Comparison of ENCODE assay signal across 15 cellular contexts in genomic region chr9:126372716-126373115, GRCh38. TPM values are rescaled to one million over a fixed set of nuclear protein-coding genes. Genes with fewer than 3 reads are reported as not detected.
A peak's percentile ranks its signal among the peaks of the same experiment; 100 is the strongest.
DNase-seq lines count a peak whose midpoint lies in the region; ATAC-seq and TF ChIP-seq lines count a peak whose summit lies in the region.
"Had no signal": no experiment of that assay in that cellular context is flagged by ENCODE, and none has a peak within 500 bp of the region (broad histone marks: within the 10 kb centered on the region; RNA-seq: fewer than 3 reads in every experiment).

No MANE protein-coding gene starts in this region.

- TF ChIP-seq CTCF in SK-N-SH (IDR thresholded peaks at IDR 0.05), result no peak
- TF ChIP-seq CTCF in Panc1 (IDR thresholded peaks at IDR 0.05), result no peak

- H3K4me1 Mint-ChIP-seq in stimulated activated naive B cell treated with anti-CD40 and anti-IgM and Interleukin-4, amounts not matched to agents 10 μg/mL and 1 μg/mL and 100 μg/mL, for 72 hours, result peaks cover 16 to 22% of the 10 kb centered on the region in 2 donors

- no peaks in the 10 kb centered on the region for H3K9me2 ChIP-seq in SK-N-SH

- H3K27me3 ChIP-seq in SK-N-SH (ENCODE audit: insufficient read depth), result no peaks in the 10 kb centered on the region
- no peaks in the 10 kb centered on the region for H3K27me3 ChIP-seq in Panc1 (ENCODE audit: control insufficient read depth, insufficient read depth, low read length)
- H3K27me3 ChIP-seq: suprapubic skin had no signal

- H3K79me2 ChIP-seq in SK-N-SH (ENCODE audit: insufficient read depth), result no peaks in the 10 kb centered on the region; the same call in 1 of the 2 replicates

- no peak overlapping the region for H2AFZ ChIP-seq in SK-N-SH (ENCODE audit: low read depth)

- peaks cover 7% of the 10 kb centered on the region for H3F3A ChIP-seq in SK-N-SH (replicated peaks; ENCODE audit: insufficient read depth)

- DNase-seq in SK-N-SH (no peak), Panc1 (ENCODE audit: low read depth, low spot score) (no peak), epithelial cell of prostate (ENCODE audit: low read depth, low spot score) (no peak), globus pallidus (ENCODE audit: low spot score) (no peak), cerebellar cortex (ENCODE audit: low spot score) (no peak)
- no peak for DNase-seq in stimulated activated naive B cell treated with anti-CD40 and anti-IgM and Interleukin-4, amounts not matched to agents 10 μg/mL and 1 μg/mL and 100 μg/mL, for 72 hours
- DNase-seq: activated CD4-positive, alpha-beta T cell treated with anti-CD3 and anti-CD28 coated beads for 36 hours; activated naive CD4-positive, alpha-beta T cell treated with anti-CD3 and anti-CD28 coated beads, Interleukin-2, amount 50 U/mL, for 16 hours; NCI-H1436 treated with DMSO at 0.1 percent for 48 hours; psoas muscle had no signal

- H3K4me3 Mint-ChIP-seq in stimulated activated naive B cell treated with anti-CD40 and anti-IgM and Interleukin-4, amounts not matched to agents 10 μg/mL and 1 μg/mL and 100 μg/mL, for 72 hours, result no peak overlapping the region
- H3K4me3 Mint-ChIP-seq: activated CD4-positive, alpha-beta T cell treated with anti-CD3 and anti-CD28 coated beads for 36 hours had no signal

- POLR2A ChIA-PET in SK-N-SH (lab: Yijun Ruan, JAX) (no interaction called here), Panc1 (lab: Charles Lee) (interaction anchor here (0.6 kb wide), 1 partner anchor 30 kb away, joined by 3 read pairs; no protein-coding TSS in a partner anchor)

- intact Hi-C loops in Panc1 (cut with micrococcal nuclease; ENCODE audit: unreplicated experiment), result no loop called here

- H3K9ac ChIP-seq in SK-N-SH, result no peak overlapping the region
- H3K9ac ChIP-seq: KMS-11 had no signal

- H3K4me1 ChIP-seq in SK-N-SH (ENCODE audit: control insufficient read depth in 1 of 2, insufficient read depth in 2 of 2, low read depth in 1 of 2, low read length in 1 of 2), result peaks cover 16 to 35% of the 10 kb centered on the region in 2 experiments; a peak in 3 of 4 replicates
- H3K4me1 ChIP-seq in Panc1 (ENCODE audit: control insufficient read depth, insufficient read depth, low read length), result peaks cover 37% of the 10 kb centered on the region

- TF ChIP-seq RAD21 in SK-N-SH (IDR thresholded peaks at IDR 0.05; ENCODE audit: low read length), result no peak

- H3K9me3 Mint-ChIP-seq in stimulated activated naive B cell treated with anti-CD40 and anti-IgM and Interleukin-4, amounts not matched to agents 10 μg/mL and 1 μg/mL and 100 μg/mL, for 72 hours, result no peaks in the 10 kb centered on the region

- H3K27me3 Mint-ChIP-seq in stimulated activated naive B cell treated with anti-CD40 and anti-IgM and Interleukin-4, amounts not matched to agents 10 μg/mL and 1 μg/mL and 100 μg/mL, for 72 hours, result peaks cover 7 to 12% of the 10 kb centered on the region in 2 donors
- H3K27me3 Mint-ChIP-seq: activated CD4-positive, alpha-beta T cell treated with anti-CD3 and anti-CD28 coated beads for 36 hours had no signal

- in situ Hi-C loops in Panc1 (cut with HindIII; ENCODE audit: low pct_unique_long_range_greater_than_20kb, low sequenced_read_pairs), result no loop called here

- H3K27ac ChIP-seq in SK-N-SH (ENCODE audit: low read depth in 2 of 2, low read length in 1 of 2) (peak overlapping the region in 1 of 2 experiments; percentile 23; a peak in 1 of 4 replicates), Panc1 (ENCODE audit: low read length) (peak overlapping the region; percentile 34; the same call in 1 of the 2 replicates), epithelial cell of prostate (peak overlapping the region; percentile 62)
- H3K27ac ChIP-seq: KMS-11, psoas muscle, suprapubic skin had no signal

- no peak overlapping the region; a peak in 1 of 4 replicates for H3K4me3 ChIP-seq in SK-N-SH (ENCODE audit: low read depth in 2 of 2, low read length in 1 of 2)
- H3K4me3 ChIP-seq in Panc1 (ENCODE audit: low read depth in 2 of 2, low read length in 2 of 2), result no peak overlapping the region
- H3K4me3 ChIP-seq: psoas muscle, suprapubic skin had no signal

- CTCF ChIA-PET in SK-N-SH (lab: Yijun Ruan, JAX), result interaction anchor here (1.3 to 1.5 kb wide), 2 partner anchors 11 to 26 kb away, joined by 3 to 5 read pairs; no protein-coding TSS in a partner anchor
- CTCF ChIA-PET in Panc1 (lab: Charles Lee), result no interaction called here

- no peak for ATAC-seq in SK-N-SH treated with all-trans-retinoic acid at 6 μM for 48 hours
- ATAC-seq in Panc1, result no peak
- ATAC-seq in stimulated activated naive B cell treated with anti-CD40 and anti-IgM and Interleukin-4, amounts not matched to agents 10 μg/mL and 1 μg/mL and 100 μg/mL, for 72 hours (replicated peaks), result no peak
- ATAC-seq in HG02885 (IDR thresholded peaks at IDR 0.05; ENCODE audit: poor library complexity, unreplicated experiment), result no peak
- ATAC-seq: activated CD4-positive, alpha-beta T cell treated with anti-CD3 and anti-CD28 coated beads for 36 hours; HCT116 had no signal

- H3K36me3 ChIP-seq in SK-N-SH (replicated peaks in 1 of 2; ENCODE audit: control insufficient read depth in 1 of 2, insufficient read depth in 2 of 2, low read length in 1 of 2) (peaks cover 0 to 6% of the 10 kb centered on the region in 2 experiments), Panc1 (ENCODE audit: control insufficient read depth, insufficient read depth, low read length) (no peaks in the 10 kb centered on the region)
- H3K36me3 ChIP-seq: suprapubic skin had no signal

- TF ChIP-seq EP300 in SK-N-SH (IDR thresholded peaks at IDR 0.05; ENCODE audit: borderline replicate concordance in 1 of 2, low read depth in 1 of 2, low read length in 1 of 2), result no peak

- no peaks in the 10 kb centered on the region for H4K20me1 ChIP-seq in SK-N-SH (ENCODE audit: insufficient read depth)

- no peaks in the 10 kb centered on the region for H3K9me3 ChIP-seq in SK-N-SH
- no peaks in the 10 kb centered on the region for H3K9me3 ChIP-seq in Panc1 (ENCODE audit: control insufficient read depth, insufficient read depth, low read depth, low read length)
- H3K9me3 ChIP-seq: psoas muscle, suprapubic skin had no signal

- WGBS in SK-N-SH (ENCODE audit: low lambda C conversion rate), result 90% methylated on average over 6 of the region's 6 CpGs

- BruUV-seq in Panc1 (replicated peaks; lab: Mats Ljungman, UMichigan), result no TSS peak

- peak overlapping the region; percentile 38; the same call in 1 of the 2 replicates for H3K4me2 ChIP-seq in SK-N-SH
- H3K4me2 ChIP-seq: KMS-11 had no signal

- H3K36me3 Mint-ChIP-seq in stimulated activated naive B cell treated with anti-CD40 and anti-IgM and Interleukin-4, amounts not matched to agents 10 μg/mL and 1 μg/mL and 100 μg/mL, for 72 hours, result no peaks in the 10 kb centered on the region

- H3K27ac Mint-ChIP-seq in stimulated activated naive B cell treated with anti-CD40 and anti-IgM and Interleukin-4, amounts not matched to agents 10 μg/mL and 1 μg/mL and 100 μg/mL, for 72 hours, result peak overlapping the region; percentile 10
- H3K27ac Mint-ChIP-seq: activated CD4-positive, alpha-beta T cell treated with anti-CD3 and anti-CD28 coated beads for 36 hours had no signal

TF ChIP-seq in SK-N-SH, 30 proteins besides CTCF, POLR2A, EP300 and RAD21 (continues in another document):
- no peak for TF ChIP-seq POLR2AphosphoS5 (IDR thresholded peaks at IDR 0.05; ENCODE audit: low read depth, low read length)
- no peak for TF ChIP-seq NFIC (IDR thresholded peaks at IDR 0.05; ENCODE audit: borderline replicate concordance)
- TF ChIP-seq RCOR1 (IDR thresholded peaks at IDR 0.05; ENCODE audit: low read length), result no peak

TF ChIP-seq in SK-N-SH treated with all-trans-retinoic acid at 6 μM for 48 hours, 23 proteins besides CTCF, POLR2A, EP300 and RAD21 (continues in another document):
- TF ChIP-seq, protein P1, sequence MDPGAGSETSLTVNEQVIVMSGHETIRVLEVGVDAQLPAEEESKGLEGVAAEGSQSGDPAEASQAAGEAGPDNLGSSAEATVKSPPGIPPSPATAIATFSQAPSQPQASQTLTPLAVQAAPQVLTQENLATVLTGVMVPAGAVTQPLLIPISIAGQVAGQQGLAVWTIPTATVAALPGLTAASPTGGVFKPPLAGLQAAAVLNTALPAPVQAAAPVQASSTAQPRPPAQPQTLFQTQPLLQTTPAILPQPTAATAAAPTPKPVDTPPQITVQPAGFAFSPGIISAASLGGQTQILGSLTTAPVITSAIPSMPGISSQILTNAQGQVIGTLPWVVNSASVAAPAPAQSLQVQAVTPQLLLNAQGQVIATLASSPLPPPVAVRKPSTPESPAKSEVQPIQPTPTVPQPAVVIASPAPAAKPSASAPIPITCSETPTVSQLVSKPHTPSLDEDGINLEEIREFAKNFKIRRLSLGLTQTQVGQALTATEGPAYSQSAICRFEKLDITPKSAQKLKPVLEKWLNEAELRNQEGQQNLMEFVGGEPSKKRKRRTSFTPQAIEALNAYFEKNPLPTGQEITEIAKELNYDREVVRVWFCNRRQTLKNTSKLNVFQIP (CRISPR knock-in tag; IDR thresholded peaks at IDR 0.05; ENCODE audit: borderline replicate concordance, low read depth), result no peak
- TF ChIP-seq ESRRG (CRISPR knock-in tag; IDR thresholded peaks at IDR 0.05) (no peak), CREB5 (CRISPR knock-in tag; IDR thresholded peaks at IDR 0.05; ENCODE audit: low read depth) (no peak), ZNF565 (CRISPR knock-in tag; conservative IDR thresholded peaks at IDR 0.05; ENCODE audit: low read depth) (no peak), CSDC2 (CRISPR knock-in tag; IDR thresholded peaks at IDR 0.05) (no peak), TOX (CRISPR knock-in tag; IDR thresholded peaks at IDR 0.05; ENCODE audit: borderline replicate concordance) (no peak), GLIS3 (CRISPR knock-in tag; IDR thresholded peaks at IDR 0.05) (no peak), ZFP30 (CRISPR knock-in tag; IDR thresholded peaks at IDR 0.05) (no peak)

RNA-seq across cellular contexts. Expression of gene MVB12B, which starts 46.1 kb away (rescaled TPM):
- 3.7 and 5.1 TPM in 2 replicates for polyA plus RNA-seq in SK-N-SH (2012; rRNA removed)
- polyA plus RNA-seq in SK-N-SH (2012; cell fraction: cytosol; rRNA removed), result 4.4 and 6.2 TPM in 2 replicates
- 6.4 and 6.8 TPM in 2 replicates for polyA plus RNA-seq in SK-N-SH (2012; cell fraction: nucleus; rRNA removed)
- 9.4 TPM for total RNA-seq in Panc1 (2021; ENCODE audit: unreplicated experiment)
- 6.6 TPM for polyA plus RNA-seq in Panc1 (2012; ENCODE audit: insufficient read length)
